14 cellular contexts compared by ENCODE assay signal in genomic region chr5:31962321-31962720, GRCh38.
A peak's percentile ranks its signal among the peaks of the same experiment; 100 is the strongest.
DNase-seq lines count a peak whose midpoint lies in the region; ATAC-seq and TF ChIP-seq lines count a peak whose summit lies in the region.
"Had no signal": no experiment of that assay in that cellular context is flagged by ENCODE, and none has a peak within 500 bp of the region (broad histone marks: within the 10 kb centered on the region; RNA-seq: fewer than 3 reads in every experiment).

No MANE protein-coding gene starts in this region.

- peaks cover 20% of the 10 kb centered on the region for H3K4me1 Mint-ChIP-seq in type B pancreatic cell (ENCODE audit: unreplicated experiment)
- no peaks in the 10 kb centered on the region for H3K4me1 Mint-ChIP-seq in activated CD4-positive, alpha-beta memory T cell treated with anti-CD3 and anti-CD28 coated beads for 36 hours (ENCODE audit: low read depth)
- H3K4me1 Mint-ChIP-seq: CD8-positive, alpha-beta memory T cell had no signal

- peaks cover 3% of the 10 kb centered on the region for H3K27me3 Mint-ChIP-seq in type B pancreatic cell
- no peaks in the 10 kb centered on the region for H3K27me3 Mint-ChIP-seq in activated CD4-positive, alpha-beta memory T cell treated with anti-CD3 and anti-CD28 coated beads for 36 hours

- peak overlapping the region; percentile 11 for H3K9ac ChIP-seq in mucosa of stomach (ENCODE audit: low read length)

- peaks cover 23% of the 10 kb centered on the region for H3K4me1 ChIP-seq in mucosa of stomach (ENCODE audit: control insufficient read depth, insufficient read depth, low read length)

- H3K27ac Mint-ChIP-seq in type B pancreatic cell, result peak overlapping the region; percentile 16
- H3K27ac Mint-ChIP-seq in activated CD4-positive, alpha-beta memory T cell treated with anti-CD3 and anti-CD28 coated beads for 36 hours, result no peak overlapping the region
- H3K27ac Mint-ChIP-seq: CD8-positive, alpha-beta memory T cell had no signal

- no peak overlapping the region for H3K4me3 Mint-ChIP-seq in type B pancreatic cell
- H3K4me3 Mint-ChIP-seq in activated CD4-positive, alpha-beta memory T cell treated with anti-CD3 and anti-CD28 coated beads for 36 hours, result no peak overlapping the region
- H3K4me3 Mint-ChIP-seq: CD8-positive, alpha-beta memory T cell had no signal

- intact Hi-C loops in Right ventricle myocardium superior (cut with DNase I), result no loop called here
- intact Hi-C loops in activated CD4-positive, alpha-beta memory T cell treated with anti-CD3 and anti-CD28 coated beads for 36 hours (cut with micrococcal nuclease), result no loop called here

- POLR2A ChIA-PET in activated CD4-positive, alpha-beta memory T cell treated with anti-CD3 and anti-CD28 coated beads for 36 hours (lab: Charles Lee), result no interaction called here

- TF ChIP-seq CTCF in type B pancreatic cell (conservative IDR thresholded peaks at IDR 0.05), result no peak

- H3K9me3 ChIP-seq in mucosa of stomach (ENCODE audit: control insufficient read depth, low read length), result no peaks in the 10 kb centered on the region

- DNase-seq in NCI-H82 (lab: John Stamatoyannopoulos, UW), result peak; percentile 13
- DNase-seq in NCI-H82 treated with DMSO at 0.1 percent for 48 hours (lab: John Stamatoyannopoulos, UW; ENCODE audit: unreplicated experiment), result no peak
- peak; percentile 61 for DNase-seq in Right ventricle myocardium superior
- DNase-seq in type B pancreatic cell (ENCODE audit: extremely low spot score, unreplicated experiment), result no peak
- no peak for DNase-seq in GM03348 (ENCODE audit: low spot score)
- no peak for DNase-seq in NCI-H774 (lab: John Stamatoyannopoulos, UW)
- DNase-seq in activated CD4-positive, alpha-beta memory T cell treated with anti-CD3 and anti-CD28 coated beads for 36 hours, result no peak
- DNase-seq: activated CD4-positive, alpha-beta T cell treated with anti-CD3 and anti-CD28 coated beads, Interleukin-2, amount 50 U/mL, for 4 hours; amniotic stem cell; CD8-positive, alpha-beta memory T cell; EL; NCI-H2081 treated with DMSO at 0.1 percent for 48 hours; stimulated activated CD8-positive, alpha-beta memory T cell treated with anti-CD3 and anti-CD28 coated beads, Interleukin-4, amount 100 ng/mL, for 48 hours had no signal

- H3K36me3 ChIP-seq in mucosa of stomach (ENCODE audit: control insufficient read depth, insufficient read depth, low read length), result no peaks in the 10 kb centered on the region

- no peaks in the 10 kb centered on the region for H3K36me3 Mint-ChIP-seq in type B pancreatic cell
- no peaks in the 10 kb centered on the region for H3K36me3 Mint-ChIP-seq in activated CD4-positive, alpha-beta memory T cell treated with anti-CD3 and anti-CD28 coated beads for 36 hours
- H3K36me3 Mint-ChIP-seq: CD8-positive, alpha-beta memory T cell had no signal

- H3K4me3 ChIP-seq in mucosa of stomach (ENCODE audit: low read length), result no peak overlapping the region

- peak; percentile 93 for ATAC-seq in Right ventricle myocardium superior (ENCODE audit: poor library complexity)

- CTCF ChIA-PET in activated CD4-positive, alpha-beta memory T cell treated with anti-CD3 and anti-CD28 coated beads for 36 hours (lab: Charles Lee), result no interaction called here

- no peaks in the 10 kb centered on the region for H3K9me3 Mint-ChIP-seq in type B pancreatic cell
- H3K9me3 Mint-ChIP-seq in activated CD4-positive, alpha-beta memory T cell treated with anti-CD3 and anti-CD28 coated beads for 36 hours, result no peaks in the 10 kb centered on the region
- H3K9me3 Mint-ChIP-seq: CD8-positive, alpha-beta memory T cell had no signal

- no peaks in the 10 kb centered on the region for H3K27me3 ChIP-seq in mucosa of stomach (ENCODE audit: control insufficient read depth, insufficient read depth, low read length)

Comparison
In these comparisons a context has a peak if more than half of its experiments do, and no peak if none do; other contexts are left out.
1. DNase-seq: peak in NCI-H82 (single experiment) and Right ventricle myocardium superior (single experiment); none in NCI-H82 treated with DMSO at 0.1 percent for 48 hours (single experiment), type B pancreatic cell (single experiment), GM03348 (single experiment), NCI-H774 (single experiment) and activated CD4-positive, alpha-beta memory T cell treated with anti-CD3 and anti-CD28 coated beads for 36 hours (single experiment).